14 cellular contexts compared by ENCODE assay signal in the genomic region with DNA sequence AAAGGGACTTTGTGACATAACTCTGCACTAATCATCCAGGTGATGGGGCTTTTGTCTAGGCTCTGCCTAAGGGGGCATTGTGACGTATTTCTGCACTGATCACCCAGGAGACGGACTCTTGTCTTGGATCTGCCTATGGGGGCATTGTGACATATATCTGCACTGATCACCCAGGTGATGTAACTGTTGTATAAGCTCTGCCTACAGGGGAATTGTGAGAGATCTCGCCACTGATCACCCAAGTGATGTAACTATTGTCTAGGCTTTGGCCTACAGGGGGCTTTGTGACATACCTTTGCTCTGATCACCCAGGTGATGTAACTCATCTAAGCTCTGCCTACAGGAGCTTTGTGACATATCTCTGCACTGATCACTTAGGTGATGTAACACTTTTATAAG. TPM values are rescaled to one million over a fixed set of nuclear protein-coding genes. Genes with fewer than 3 reads are reported as not detected.
DNase-seq lines count a peak whose midpoint lies in the region; ATAC-seq and TF ChIP-seq lines count a peak whose summit lies in the region.
"Not testable (repeated sequence)": the region's sequence is repeated elsewhere in the genome, so short reads cannot be mapped to it uniquely, and the experiment has no call there.
"Had no signal": no experiment of that assay in that cellular context is flagged by ENCODE, and none has a peak within 500 bp of the region (broad histone marks: within the 10 kb centered on the region; RNA-seq: fewer than 3 reads in every experiment).

No MANE protein-coding gene starts in this region.

- WGBS in right cardiac atrium, result no CpG with 5 or more reads among the region's 3 CpGs

- not testable (repeated sequence) for H3K27ac ChIP-seq in right cardiac atrium (ENCODE audit: low read length)

- H3K4me1 Mint-ChIP-seq in T-helper 17 cell; stimulated activated naive B cell treated with anti-CD40 and anti-IgM and Interleukin-4, amounts not matched to agents 10 μg/mL and 1 μg/mL and 100 μg/mL, for 72 hours: not testable (repeated sequence)

- H3K4me3 ChIP-seq in right cardiac atrium (ENCODE audit: low read length), result not testable (repeated sequence)

- ATAC-seq in GM18505 (IDR thresholded peaks at IDR 0.05; ENCODE audit: unreplicated experiment) (peak; percentile 16), GM21360 (IDR thresholded peaks at IDR 0.05; ENCODE audit: unreplicated experiment) (peak; percentile 7), GM21825 (IDR thresholded peaks at IDR 0.05; ENCODE audit: unreplicated experiment) (peak; percentile 23), HG02943 (IDR thresholded peaks at IDR 0.05; ENCODE audit: low read depth, unreplicated experiment) (peak; percentile 13), HG03432 (IDR thresholded peaks at IDR 0.05; ENCODE audit: unreplicated experiment) (peak; percentile 10), T-helper 17 cell (peak; percentile 8), right cardiac atrium (peak; percentile 27 to 49)
- ATAC-seq in stimulated activated naive B cell treated with anti-CD40 and anti-IgM and Interleukin-4, amounts not matched to agents 10 μg/mL and 1 μg/mL and 100 μg/mL, for 72 hours (replicated peaks), result peak; percentile 10 to 11

- peaks cover 22 to 24% of the 10 kb centered on the region in 2 donors for H3K9me3 Mint-ChIP-seq in stimulated activated naive B cell treated with anti-CD40 and anti-IgM and Interleukin-4, amounts not matched to agents 10 μg/mL and 1 μg/mL and 100 μg/mL, for 72 hours

- TF ChIP-seq POLR2A in GM18505 (IDR thresholded peaks at IDR 0.05; ENCODE audit: borderline replicate concordance, extremely low read depth, insufficient read depth, insufficient read length), result not testable (repeated sequence)

- H3K27me3 Mint-ChIP-seq in T-helper 17 cell, result not testable (repeated sequence)
- H3K27me3 Mint-ChIP-seq in stimulated activated naive B cell treated with anti-CD40 and anti-IgM and Interleukin-4, amounts not matched to agents 10 μg/mL and 1 μg/mL and 100 μg/mL, for 72 hours, result peaks cover 6 to 13% of the 10 kb centered on the region in 2 donors

- not testable (repeated sequence) for H3K36me3 Mint-ChIP-seq in T-helper 17 cell (ENCODE audit: low read depth); stimulated activated naive B cell treated with anti-CD40 and anti-IgM and Interleukin-4, amounts not matched to agents 10 μg/mL and 1 μg/mL and 100 μg/mL, for 72 hours

- not testable (repeated sequence) for H3K9me3 ChIP-seq in T-helper 17 cell (ENCODE audit: control insufficient read depth, low read length, poor library complexity, severe bottlenecking); right cardiac atrium (ENCODE audit: control insufficient read depth, low read length)

- not testable (repeated sequence) for H3K27ac Mint-ChIP-seq in T-helper 17 cell; stimulated activated naive B cell treated with anti-CD40 and anti-IgM and Interleukin-4, amounts not matched to agents 10 μg/mL and 1 μg/mL and 100 μg/mL, for 72 hours

- H3K4me3 Mint-ChIP-seq in T-helper 17 cell; stimulated activated naive B cell treated with anti-CD40 and anti-IgM and Interleukin-4, amounts not matched to agents 10 μg/mL and 1 μg/mL and 100 μg/mL, for 72 hours: not testable (repeated sequence)

- H3K4me1 ChIP-seq in right cardiac atrium (ENCODE audit: control insufficient read depth, insufficient read depth, low read length), result not testable (repeated sequence)

- H3K27me3 ChIP-seq in right cardiac atrium (ENCODE audit: control insufficient read depth, insufficient read depth), result not testable (repeated sequence)

- DNase-seq in T-helper 17 cell; right cardiac atrium; stimulated activated naive B cell treated with anti-CD40 and anti-IgM and Interleukin-4, amounts not matched to agents 10 μg/mL and 1 μg/mL and 100 μg/mL, for 72 hours: not testable (repeated sequence)

- intact Hi-C loops in right cardiac atrium (cut with DNase I), result not testable (repeated sequence)

RNA-seq across cellular contexts. Expression of gene USP14, which starts 49.7 kb away (rescaled TPM):
- total RNA-seq in T-helper 17 cell (10 to 100 TPM; 43.3 to 44.7 TPM), right cardiac atrium (10 to 100 TPM; 39.1 to 48.8 (median 42.8) TPM)
- polyA plus RNA-seq in right cardiac atrium, result 27.0 TPM

RNA-seq across cellular contexts. Expression of gene TUBB8B, which starts 59.2 kb away (rescaled TPM):
- total RNA-seq in T-helper 17 cell (not detected), right cardiac atrium (not detected)
- not detected for polyA plus RNA-seq in right cardiac atrium
- total RNA-seq: activated T-cell treated with anti-CD3 and anti-CD28 coated beads, Interleukin-2, amount 50 U/mL, for 72 hours; cardiac septum; CD8-positive, alpha-beta memory T cell; fibroblast of lung; occipital lobe; T-helper 2 cell treated with Interferon-gamma antibody and Interleukin-4, amounts not matched to agents 100 ng/mL and 5 ng/mL, for 36 hours had no signal
- polyA plus RNA-seq: CD8-positive, alpha-beta memory T cell had no signal
